In genomic region chr3:107117922-107118576, GRCh38 we compare ENCODE assay signal across 8 cellular contexts.
DNase-seq lines count a peak whose midpoint lies in the region; ATAC-seq lines count a peak whose summit lies in the region.

No MANE protein-coding gene starts in this region.

- peaks cover 0 to 1% (median under 1%) of the 10 kb centered on the region in 3 donors for H3K27me3 Mint-ChIP-seq in immature natural killer cell (ENCODE audit: low read depth in 3 of 3)
- no peaks in the 10 kb centered on the region for H3K27me3 Mint-ChIP-seq in activated T-cell treated with anti-CD3 and anti-CD28 coated beads, Interleukin-2, amount 50 U/mL, for 24 hours
- H3K27me3 Mint-ChIP-seq in CD8-positive, alpha-beta memory T cell = peaks cover 0 to 19% of the 10 kb centered on the region in 2 donors

- H3K27ac ChIP-seq in cingulate gyrus (ENCODE audit: low read depth, low read length) = peak overlapping the region; percentile 4
- no peak overlapping the region for H3K27ac ChIP-seq in CD8-positive, alpha-beta memory T cell (ENCODE audit: low read depth, low read length)

- DNase-seq in DMS114 treated with DMSO at 0.1 percent for 48 hours (lab: John Stamatoyannopoulos, UW; ENCODE audit: unreplicated experiment) (peak; percentile 39), NT2/D1 (ENCODE audit: low read depth, low spot score) (peak; percentile 58), lung microvascular endothelial cell (ENCODE audit: low read depth in 2 of 2) (peak; percentile 67 to 73), immature natural killer cell (no peak)
- DNase-seq in activated T-cell treated with anti-CD3 and anti-CD28 coated beads, Interleukin-2, amount 50 U/mL, for 24 hours = no peak
- DNase-seq in CD8-positive, alpha-beta memory T cell = no peak

- H3K9me3 ChIP-seq in NT2/D1 (ENCODE audit: insufficient read depth, low read length) = no peaks in the 10 kb centered on the region
- no peaks in the 10 kb centered on the region for H3K9me3 ChIP-seq in CD8-positive, alpha-beta memory T cell (ENCODE audit: low read length)

- no peaks in the 10 kb centered on the region for H3K4me1 ChIP-seq in NT2/D1 (ENCODE audit: insufficient read depth, insufficient read length)
- H3K4me1 ChIP-seq in CD8-positive, alpha-beta memory T cell (ENCODE audit: insufficient read depth, low read length) = no peaks in the 10 kb centered on the region

- no peak overlapping the region for H3K9ac ChIP-seq in NT2/D1 (ENCODE audit: insufficient read length, low read depth)

- no peak overlapping the region for H3K27ac Mint-ChIP-seq in immature natural killer cell
- H3K27ac Mint-ChIP-seq in activated T-cell treated with anti-CD3 and anti-CD28 coated beads, Interleukin-2, amount 50 U/mL, for 24 hours = no peak overlapping the region
- no peak overlapping the region for H3K27ac Mint-ChIP-seq in CD8-positive, alpha-beta memory T cell

- no peak overlapping the region for H3K4me3 Mint-ChIP-seq in immature natural killer cell
- no peak overlapping the region for H3K4me3 Mint-ChIP-seq in activated T-cell treated with anti-CD3 and anti-CD28 coated beads, Interleukin-2, amount 50 U/mL, for 24 hours
- H3K4me3 Mint-ChIP-seq in CD8-positive, alpha-beta memory T cell = no peak overlapping the region

- H3K4me1 Mint-ChIP-seq in immature natural killer cell = no peaks in the 10 kb centered on the region
- H3K4me1 Mint-ChIP-seq in activated T-cell treated with anti-CD3 and anti-CD28 coated beads, Interleukin-2, amount 50 U/mL, for 24 hours (ENCODE audit: low read depth) = no peaks in the 10 kb centered on the region
- H3K4me1 Mint-ChIP-seq in CD8-positive, alpha-beta memory T cell = no peaks in the 10 kb centered on the region

- peaks cover 0 to 4% (median 0%) of the 10 kb centered on the region in 6 donors for H3K9me3 Mint-ChIP-seq in immature natural killer cell
- no peaks in the 10 kb centered on the region for H3K9me3 Mint-ChIP-seq in activated T-cell treated with anti-CD3 and anti-CD28 coated beads, Interleukin-2, amount 50 U/mL, for 24 hours
- no peaks in the 10 kb centered on the region for H3K9me3 Mint-ChIP-seq in CD8-positive, alpha-beta memory T cell

- H3K27me3 ChIP-seq in NT2/D1 (ENCODE audit: insufficient read depth, insufficient read length) = no peaks in the 10 kb centered on the region
- no peaks in the 10 kb centered on the region for H3K27me3 ChIP-seq in CD8-positive, alpha-beta memory T cell (ENCODE audit: insufficient read depth, low read length, poor library complexity, severe bottlenecking)

- peak; percentile 43 for ATAC-seq in HG02678 (IDR thresholded peaks at IDR 0.05; ENCODE audit: unreplicated experiment)

- no peaks in the 10 kb centered on the region for H3K36me3 ChIP-seq in NT2/D1 (ENCODE audit: insufficient read depth, insufficient read length, low read length)
- no peaks in the 10 kb centered on the region for H3K36me3 ChIP-seq in CD8-positive, alpha-beta memory T cell (ENCODE audit: insufficient read depth, low read length)

- no peaks in the 10 kb centered on the region for H3K36me3 Mint-ChIP-seq in immature natural killer cell
- no peaks in the 10 kb centered on the region for H3K36me3 Mint-ChIP-seq in activated T-cell treated with anti-CD3 and anti-CD28 coated beads, Interleukin-2, amount 50 U/mL, for 24 hours (ENCODE audit: low read depth)
- no peaks in the 10 kb centered on the region for H3K36me3 Mint-ChIP-seq in CD8-positive, alpha-beta memory T cell

- no peak overlapping the region for H3K4me3 ChIP-seq in NT2/D1 (ENCODE audit: insufficient read length, low read depth)
- no peak overlapping the region for H3K4me3 ChIP-seq in CD8-positive, alpha-beta memory T cell (ENCODE audit: low read length)

- POLR2A ChIA-PET in CD8-positive, alpha-beta memory T cell (lab: Charles Lee) = no interaction called here

- CTCF ChIA-PET in CD8-positive, alpha-beta memory T cell (lab: Charles Lee) = no interaction called here

Comparison
In these comparisons a context has a peak if more than half of its experiments do, and no peak if none do; other contexts are left out.
1. DNase-seq: peak in DMS114 treated with DMSO at 0.1 percent for 48 hours (single experiment), NT2/D1 (single experiment) and lung microvascular endothelial cell (2 of 2); none in immature natural killer cell (0 of 3), activated T-cell treated with anti-CD3 and anti-CD28 coated beads, Interleukin-2, amount 50 U/mL, for 24 hours (single experiment) and CD8-positive, alpha-beta memory T cell (0 of 5).